In genomic region chr1:220881918-220882891, GRCh38 we compare ENCODE assay signal across 8 cellular contexts. TPM values are rescaled to one million over a fixed set of nuclear protein-coding genes. Genes with fewer than 3 reads are reported as not detected.
DNase-seq lines count a peak whose midpoint lies in the region; ATAC-seq and TF ChIP-seq lines count a peak whose summit lies in the region.
"Had no signal": no experiment of that assay in that cellular context is flagged by ENCODE, and none has a peak within 500 bp of the region (broad histone marks: within the 10 kb centered on the region; RNA-seq: fewer than 3 reads in every experiment).

No MANE protein-coding gene starts in this region.

- in situ Hi-C loops in transverse colon (cut with MboI; ENCODE audit: low pct_ligation_motif_present in 1 of 4, low pct_unique_long_range_greater_than_20kb in 1 of 4, low sequenced_read_pairs in 3 of 4): loop anchor here in 1 of 4 donors (25.0 kb wide), 2 partner anchors 555 to 855 kb away; partner anchors contain the start of gene DUSP10

- H3K27me3 ChIP-seq in duodenal mucosa (ENCODE audit: control insufficient read depth in 1 of 2, insufficient read depth in 2 of 2, low read length in 2 of 2) (peaks cover 50 to 54% of the 10 kb centered on the region in 2 donors), lung (ENCODE audit: control insufficient read depth, insufficient read depth) (no peaks in the 10 kb centered on the region), transverse colon (peaks cover 92% of the 10 kb centered on the region)

- H3K4me3 ChIP-seq in duodenal mucosa (ENCODE audit: low read depth in 1 of 2, low read length in 2 of 2): peak overlapping the region; percentile 74 to 76
- H3K4me3 ChIP-seq in lung: peak overlapping the region; percentile 73
- H3K4me3 ChIP-seq in transverse colon: peak overlapping the region; percentile 30 to 93 (median 62)
- no peak overlapping the region for H3K4me3 ChIP-seq in lower leg skin (ENCODE audit: low read depth, poor library complexity, severe bottlenecking)

- peak overlapping the region; percentile 15 to 63 for H3K9ac ChIP-seq in duodenal mucosa (ENCODE audit: low read depth in 1 of 2, low read length in 2 of 2)

- DNase-seq in Kasumi-1 (lab: John Stamatoyannopoulos, UW) (peak; percentile 75 to 83), lung (ENCODE audit: low spot score) (no peak), transverse colon (peak; percentile 46), lower leg skin (ENCODE audit: low spot score in 2 of 2) (no peak), 8988T (no peak), middle frontal gyrus (ENCODE audit: extremely low spot score, low spot score) (no peak)

- TF ChIP-seq CTCF in lung (IDR thresholded peaks at IDR 0.05; ENCODE audit: control extremely low read depth, extremely low read depth): no peak
- TF ChIP-seq CTCF in transverse colon (IDR thresholded peaks at IDR 0.05): peak in 2 of 5 experiments; percentile 21 to 24
- TF ChIP-seq CTCF in lower leg skin (IDR thresholded peaks at IDR 0.05): no peak

- no peaks in the 10 kb centered on the region for H3K9me3 ChIP-seq in duodenal mucosa (ENCODE audit: control insufficient read depth in 1 of 2, low read length in 2 of 2)
- peaks cover 0 to 6% of the 10 kb centered on the region in 2 donors for H3K9me3 ChIP-seq in lung (ENCODE audit: control insufficient read depth in 2 of 2, insufficient read depth in 1 of 2, low read length in 1 of 2)
- H3K9me3 ChIP-seq in transverse colon: no peaks in the 10 kb centered on the region

- ATAC-seq in lung (ENCODE audit: insufficient read depth, low FRiP score): no peak

- TF ChIP-seq EP300 in transverse colon (IDR thresholded peaks at IDR 0.05; ENCODE audit: low read depth): no peak

- intact Hi-C loops in transverse colon (cut with DNase I; ENCODE audit: low total_unique reads): loop anchor here (5.0 to 10.0 kb wide), 3 partner anchors 70 to 353 kb away; no protein-coding TSS in a partner anchor
- intact Hi-C loops in lower leg skin (cut with DNase I; ENCODE audit: low total_unique reads): no loop called here

- H3K36me3 ChIP-seq in duodenal mucosa (ENCODE audit: control insufficient read depth in 1 of 2, insufficient read depth in 2 of 2, low read length in 2 of 2) (peaks cover 2 to 6% of the 10 kb centered on the region in 2 donors), lung (ENCODE audit: control insufficient read depth in 2 of 2, insufficient read depth in 2 of 2, low read length in 2 of 2) (peaks cover 3 to 16% of the 10 kb centered on the region in 2 donors), transverse colon (no peaks in the 10 kb centered on the region)

- TF ChIP-seq POLR2A in transverse colon (IDR thresholded peaks at IDR 0.05) (peak; percentile 25), lower leg skin (IDR thresholded peaks at IDR 0.05) (no peak)

- 43 to 51% methylated on average over 43 of the region's 43 CpGs for WGBS in lung, 2 donors
- 55 to 63% methylated on average over 3 to 43 of the region's 43 CpGs for WGBS in transverse colon (ENCODE audit: low coverage in 1 of 2), 2 donors
- 69 to 72% methylated on average over 43 of the region's 43 CpGs for WGBS in lower leg skin, 2 donors

- peak overlapping the region; percentile 46 for H3K27ac ChIP-seq in duodenal mucosa (ENCODE audit: low read depth, low read length)
- peak overlapping the region in 1 of 2 donors; percentile 90 for H3K27ac ChIP-seq in lung (ENCODE audit: low read depth in 1 of 2, low read length in 1 of 2)
- H3K27ac ChIP-seq in transverse colon: peak overlapping the region; percentile 92 to 99 (median 96)

- H3K4me1 ChIP-seq in duodenal mucosa (ENCODE audit: control insufficient read depth in 1 of 2, insufficient read depth in 2 of 2, low read length in 2 of 2) (peaks cover 18 to 24% of the 10 kb centered on the region in 2 donors), lung (ENCODE audit: control insufficient read depth in 2 of 2, insufficient read depth in 2 of 2, low read length in 2 of 2) (peaks cover 0 to 10% of the 10 kb centered on the region in 2 donors), transverse colon (peaks cover 0 to 69% (median 17%) of the 10 kb centered on the region in 4 donors)

RNA-seq across cellular contexts. Expression of gene HLX, which starts 3.0 kb away (rescaled TPM):
- total RNA-seq in lung (10 to 100 TPM; 20.9 to 36.7 TPM), transverse colon (10 to 100 TPM in 2 of 4 donors, 1 to 10 TPM in 2; 4.2 to 18.4 (median 9.3) TPM), lower leg skin (10 to 100 TPM in 1 of 4 donors, 1 to 10 TPM in 3; 2.9 to 12.9 (median 3.2) TPM)
- polyA plus RNA-seq in lung: 10 to 100 TPM; 14.8 to 30.5 TPM
- total RNA-seq: HT-29 had no signal

Comparison
In these comparisons a context has a peak if more than half of its experiments do, and no peak if none do; other contexts are left out.
1. DNase-seq: peak in Kasumi-1 (2 of 2) and transverse colon (single experiment); none in lung (single experiment), lower leg skin (0 of 2), 8988T (single experiment) and middle frontal gyrus (single experiment).